In the genomic region with DNA sequence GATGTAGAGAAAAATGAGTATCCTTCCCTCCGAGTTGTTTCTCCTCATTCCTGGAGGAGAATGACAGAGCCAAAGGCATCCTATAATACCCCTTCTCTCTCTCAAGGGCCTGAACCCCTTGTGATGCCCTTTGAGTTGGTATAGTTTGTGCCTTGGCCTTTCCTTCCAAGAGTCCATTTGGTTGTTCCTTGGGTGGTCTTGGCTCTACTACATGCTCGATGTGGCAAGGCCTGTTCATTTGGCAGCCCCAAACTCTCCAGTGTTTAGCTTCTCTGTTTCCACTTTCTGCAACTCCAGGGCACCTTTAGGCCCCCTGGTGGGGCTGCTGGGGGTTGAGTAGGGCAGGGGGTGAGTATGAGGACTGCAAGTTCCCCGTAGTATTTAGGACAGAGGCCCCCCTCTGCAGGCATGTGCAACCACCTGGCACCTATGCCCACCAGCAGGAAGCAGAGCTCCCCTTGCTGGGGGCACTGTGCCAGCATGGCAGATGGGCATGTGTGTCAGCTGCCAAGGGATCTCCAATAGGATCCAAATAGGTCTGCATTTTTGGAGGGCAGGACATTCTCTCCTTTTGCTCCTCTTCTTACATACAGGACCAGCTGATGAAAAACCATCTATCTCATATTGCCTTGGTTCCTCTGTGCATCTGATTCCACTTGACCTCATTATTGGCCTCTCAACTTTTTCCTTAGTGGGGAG, we compare ENCODE assay signal across 21 cellular contexts.
"Had no signal": no experiment of that assay in that cellular context is flagged by ENCODE, and none has a peak within 500 bp of the region (broad histone marks: within the 10 kb centered on the region; RNA-seq: fewer than 3 reads in every experiment).

No MANE protein-coding gene starts in this region.

- H3K9me3 ChIP-seq: mucosa of descending colon, pancreas, thyroid gland had no signal

- H3K4me3 Mint-ChIP-seq: activated naive CD8-positive, alpha-beta T cell; activated T-cell treated with anti-CD3 and anti-CD28 coated beads, Interleukin-2, amount 50 U/mL, for 72 hours; central memory CD8-positive, alpha-beta T cell; dendritic cell treated with granulocyte-macrophage colony-stimulating factor and Interleukin-4, amounts not matched to agents 40 ng/mL and 50 ng/mL, for 4 days; effector memory CD8-positive, alpha-beta T cell; memory B cell; naive thymus-derived CD4-positive, alpha-beta T cell; WTC11 had no signal

- H3K9me3 Mint-ChIP-seq: central memory CD8-positive, alpha-beta T cell; dendritic cell treated with granulocyte-macrophage colony-stimulating factor and Interleukin-4, amounts not matched to agents 40 ng/mL and 50 ng/mL, for 4 days; effector memory CD8-positive, alpha-beta T cell; memory B cell had no signal

- H3K27me3 ChIP-seq: thyroid gland had no signal

- H3K36me3 ChIP-seq: pancreas, thyroid gland had no signal

- H3K4me3 ChIP-seq: mucosa of descending colon, pancreas, thyroid gland had no signal

- ATAC-seq: activated T-cell treated with anti-CD3 and anti-CD28 coated beads, Interleukin-2, amount 50 U/mL, for 72 hours; effector memory CD8-positive, alpha-beta T cell; left ventricle myocardium superior; mucosa of descending colon; naive thymus-derived CD4-positive, alpha-beta T cell; WTC11 had no signal

- H3K27me3 Mint-ChIP-seq: activated naive CD8-positive, alpha-beta T cell had no signal

- H3K36me3 Mint-ChIP-seq: activated naive CD8-positive, alpha-beta T cell; memory B cell; naive thymus-derived CD4-positive, alpha-beta T cell; WTC11 had no signal

- DNase-seq: activated CD4-positive, alpha-beta T cell treated with anti-CD3 and anti-CD28 coated beads for 48 hours; activated CD8-positive, alpha-beta memory T cell treated with anti-CD3 and anti-CD28 coated beads, Interleukin-2, amount 50 U/mL, for 48 hours; activated gamma-delta T cell treated with Interleukin-2 at 50 U/mL for 16 hours; activated T-cell treated with anti-CD3 and anti-CD28 coated beads, Interleukin-2, amount 50 U/mL, for 72 hours; amniotic stem cell; effector memory CD8-positive, alpha-beta T cell; foreskin melanocyte; kidney glomerular epithelial cell; left ventricle myocardium superior; mucosa of descending colon; naive thymus-derived CD4-positive, alpha-beta T cell; pancreas; stimulated activated CD4-positive, alpha-beta T cell treated with anti-CD3 and anti-CD28 coated beads, Interleukin-12 subunit alpha, Interleukin-12 subunit beta, amount 100 ng/mL, for 4 hours; stimulated activated CD4-positive, alpha-beta T cell treated with anti-CD3 and anti-CD28 coated beads, Interleukin-2, amount 100 ng/mL, for 24 hours; thyroid gland had no signal

- H3K27ac ChIP-seq: epithelial cell of prostate, pancreas, thyroid gland had no signal

- H3K4me1 ChIP-seq: pancreas had no signal

- H3K4me1 Mint-ChIP-seq: central memory CD8-positive, alpha-beta T cell; memory B cell had no signal

- H3K27ac Mint-ChIP-seq: activated naive CD8-positive, alpha-beta T cell; activated T-cell treated with anti-CD3 and anti-CD28 coated beads, Interleukin-2, amount 50 U/mL, for 72 hours; dendritic cell treated with granulocyte-macrophage colony-stimulating factor and Interleukin-4, amounts not matched to agents 40 ng/mL and 50 ng/mL, for 4 days; effector memory CD8-positive, alpha-beta T cell; memory B cell; naive thymus-derived CD4-positive, alpha-beta T cell; WTC11 had no signal
